ENCODE assay signal across 1 cellular context in genomic region chr10:33155720-33156638, GRCh38.
TF ChIP-seq lines count a peak whose summit lies in the region.

No MANE protein-coding gene starts in this region.

TF ChIP-seq in HepG2, 621 proteins besides CTCF, POLR2A, EP300 and RAD21 (continued from another document and continues in another):
- TF ChIP-seq POGK (CRISPR knock-in tag; conservative IDR thresholded peaks at IDR 0.05) (peak; percentile 66; the same call in 1 of the 2 replicates), ZNF790 (CRISPR knock-in tag; IDR thresholded peaks at IDR 0.05; ENCODE audit: borderline replicate concordance) (no peak), HOXA9 (CRISPR knock-in tag; IDR thresholded peaks at IDR 0.05; ENCODE audit: borderline replicate concordance) (no peak), NCOA5 (CRISPR knock-in tag; IDR thresholded peaks at IDR 0.05) (no peak), ZNF44 (CRISPR knock-in tag; IDR thresholded peaks at IDR 0.05) (0 out of 2 replicates have a peak, but pooled peaks have one; percentile 27), KLF9 (CRISPR knock-in tag; IDR thresholded peaks at IDR 0.05; ENCODE audit: low read depth) (0 out of 2 replicates have a peak, but pooled peaks have one; percentile 50), RNF2 (conservative IDR thresholded peaks at IDR 0.05; ENCODE audit: low read depth) (no peak), ZBED4 (CRISPR knock-in tag; IDR thresholded peaks at IDR 0.05; ENCODE audit: borderline replicate concordance) (peak; percentile 74; the same call in 1 of the 2 replicates), MED1 (CRISPR knock-in tag; IDR thresholded peaks at IDR 0.05) (peak; percentile 94), ISL2 (CRISPR knock-in tag; IDR thresholded peaks at IDR 0.05) (peak; percentile 99), ZNF275 (CRISPR knock-in tag; IDR thresholded peaks at IDR 0.05; ENCODE audit: borderline replicate concordance) (no peak; the same call in 1 of the 2 replicates), ELK4 (CRISPR knock-in tag; IDR thresholded peaks at IDR 0.05; ENCODE audit: borderline replicate concordance) (no peak), ZFP36 (IDR thresholded peaks at IDR 0.05; ENCODE audit: borderline replicate concordance, low read depth, low read length, partially characterized antibody) (peak; percentile 70), PTBP1 (IDR thresholded peaks at IDR 0.05; ENCODE audit: low read depth, low read length, poor library complexity, severe bottlenecking) (no peak), SSRP1 (CRISPR knock-in tag; IDR thresholded peaks at IDR 0.05) (no peak), KLF11 (CRISPR knock-in tag; IDR thresholded peaks at IDR 0.05) (peak; percentile 42; the same call in 1 of the 2 replicates), GABPB1 (CRISPR knock-in tag; IDR thresholded peaks at IDR 0.05) (no peak), BHLHE40 (IDR thresholded peaks at IDR 0.05; ENCODE audit: low read length) (peak; percentile 31; the same call in 1 of the 2 replicates), CREM (IDR thresholded peaks at IDR 0.05) (peak; percentile 96), CREM (CRISPR knock-in tag; IDR thresholded peaks at IDR 0.05) (no peak), KAT2B (IDR thresholded peaks at IDR 0.05; ENCODE audit: borderline replicate concordance, low read depth, low read length) (no peak), ZNF431 (CRISPR knock-in tag; IDR thresholded peaks at IDR 0.05; ENCODE audit: borderline replicate concordance, low read depth) (no peak; the same call in 1 of the 2 replicates), PRDM15 (CRISPR knock-in tag; IDR thresholded peaks at IDR 0.05) (no peak), NCOA1 (CRISPR knock-in tag; IDR thresholded peaks at IDR 0.05) (peak; percentile 82; the same call in 1 of the 2 replicates), ZNF605 (CRISPR knock-in tag; IDR thresholded peaks at IDR 0.05) (no peak), ETV5 (CRISPR knock-in tag; IDR thresholded peaks at IDR 0.05; ENCODE audit: borderline replicate concordance) (peak; percentile 90), ZNF724P (CRISPR knock-in tag; IDR thresholded peaks at IDR 0.05; ENCODE audit: borderline replicate concordance) (no peak), ZBTB38 (CRISPR knock-in tag; IDR thresholded peaks at IDR 0.05) (no peak), ZNF10 (CRISPR knock-in tag; IDR thresholded peaks at IDR 0.05; ENCODE audit: borderline replicate concordance, low read depth) (no peak), MAF1 (CRISPR knock-in tag; IDR thresholded peaks at IDR 0.05; ENCODE audit: borderline replicate concordance) (no peak), PHF8 (CRISPR knock-in tag; IDR thresholded peaks at IDR 0.05) (no peak), SRF (IDR thresholded peaks at IDR 0.05; ENCODE audit: low read depth, low read length) (no peak), FLYWCH1 (CRISPR knock-in tag; IDR thresholded peaks at IDR 0.05) (no peak), U2AF1 (optimal IDR thresholded peaks at IDR 0.05; ENCODE audit: low read depth, low read length) (no peak), KLF12 (CRISPR knock-in tag; IDR thresholded peaks at IDR 0.05; ENCODE audit: borderline replicate concordance) (no peak), SCMH1 (CRISPR knock-in tag; IDR thresholded peaks at IDR 0.05; ENCODE audit: borderline replicate concordance) (no peak), MIER3 (CRISPR knock-in tag; IDR thresholded peaks at IDR 0.05; ENCODE audit: borderline replicate concordance) (peak; percentile 93), MED8 (CRISPR knock-in tag; IDR thresholded peaks at IDR 0.05; ENCODE audit: insufficient replicate concordance) (peak; percentile 72), ZNF619 (CRISPR knock-in tag; IDR thresholded peaks at IDR 0.05) (no peak), MTA1 (CRISPR knock-in tag; IDR thresholded peaks at IDR 0.05; ENCODE audit: borderline replicate concordance) (no peak), ZNF282 (IDR thresholded peaks at IDR 0.05; ENCODE audit: partially characterized antibody) (no peak), SAP130 (CRISPR knock-in tag; IDR thresholded peaks at IDR 0.05; ENCODE audit: low read depth) (peak; percentile 92), ZNF773 (CRISPR knock-in tag; IDR thresholded peaks at IDR 0.05; ENCODE audit: borderline replicate concordance) (no peak), MED13 (CRISPR knock-in tag; IDR thresholded peaks at IDR 0.05) (peak; percentile 80; the same call in 1 of the 2 replicates), KDM5B (CRISPR knock-in tag; IDR thresholded peaks at IDR 0.05; ENCODE audit: borderline replicate concordance) (no peak), RAD51 (IDR thresholded peaks at IDR 0.05; ENCODE audit: borderline replicate concordance) (no peak), ZNF563 (CRISPR knock-in tag; IDR thresholded peaks at IDR 0.05) (no peak), RARG (CRISPR knock-in tag; IDR thresholded peaks at IDR 0.05; ENCODE audit: low read depth) (no peak), MAFK (conservative IDR thresholded peaks at IDR 0.05 in 1 of 2, IDR thresholded peaks at IDR 0.05 in 1 of 2; ENCODE audit: low read length in 2 of 2) (no peak), PCBP1 (IDR thresholded peaks at IDR 0.05; ENCODE audit: borderline replicate concordance, low read depth, low read length) (no peak), SATB2 (CRISPR knock-in tag; IDR thresholded peaks at IDR 0.05) (peak; percentile 91; the same call in 1 of the 2 replicates), MAZ (IDR thresholded peaks at IDR 0.05; ENCODE audit: borderline replicate concordance, low read depth, low read length) (no peak), MAZ (CRISPR knock-in tag; IDR thresholded peaks at IDR 0.05; ENCODE audit: low read depth) (peak; percentile 54), MBD4 (IDR thresholded peaks at IDR 0.05; ENCODE audit: borderline replicate concordance, low read length) (peak; percentile 97; the same call in 1 of the 2 replicates), ZNF598 (CRISPR knock-in tag; IDR thresholded peaks at IDR 0.05; ENCODE audit: borderline replicate concordance) (no peak), ZSCAN22 (CRISPR knock-in tag; IDR thresholded peaks at IDR 0.05) (no peak), TCF7 (IDR thresholded peaks at IDR 0.05; ENCODE audit: low read depth) (peak; percentile 88), HMG20A (CRISPR knock-in tag; IDR thresholded peaks at IDR 0.05; ENCODE audit: borderline replicate concordance) (peak; percentile 100), NFATC3 (CRISPR knock-in tag; IDR thresholded peaks at IDR 0.05) (no peak), AFF4 (CRISPR knock-in tag; IDR thresholded peaks at IDR 0.05) (no peak), ZNF451 (CRISPR knock-in tag; IDR thresholded peaks at IDR 0.05) (no peak), HNF4G (IDR thresholded peaks at IDR 0.05; ENCODE audit: borderline replicate concordance, low read depth, low read length) (no peak), HNF4G (CRISPR knock-in tag; IDR thresholded peaks at IDR 0.05; ENCODE audit: borderline replicate concordance, low read depth) (no peak)
